In genomic region chr7:13628231-13629001, GRCh38 we compare ENCODE assay signal across 18 cellular contexts.
A peak's percentile ranks its signal among the peaks of the same experiment; 100 is the strongest.
DNase-seq lines count a peak whose midpoint lies in the region; ATAC-seq and TF ChIP-seq lines count a peak whose summit lies in the region.
"Had no signal": no experiment of that assay in that cellular context is flagged by ENCODE, and none has a peak within 500 bp of the region (broad histone marks: within the 10 kb centered on the region; RNA-seq: fewer than 3 reads in every experiment).

No MANE protein-coding gene starts in this region.

- H3K4me1 Mint-ChIP-seq in activated T-helper 2 cell treated with anti-CD3 and anti-CD28 coated beads, Interferon-gamma antibody, Interleukin-2, Interleukin-4, amounts not matched to agents 10 μg/mL and 5 μg/mL and 100 μg/mL, durations not matched to agents 14 hours and 24 hours and 36 hours (ENCODE audit: low read depth), result no peaks in the 10 kb centered on the region
- H3K4me1 Mint-ChIP-seq: activated B cell treated with CpG ODN at 0.5 μM for 24 hours, B cell had no signal

- H3K27me3 ChIP-seq in ACC112 (ENCODE audit: insufficient read depth, low read length) (no peaks in the 10 kb centered on the region), GM23248 (replicated peaks; ENCODE audit: insufficient read depth) (no peaks in the 10 kb centered on the region), vagina (no peaks in the 10 kb centered on the region)
- H3K27me3 ChIP-seq: upper lobe of left lung had no signal

- intact Hi-C loops in vagina (cut with DNase I), result no loop called here
- intact Hi-C loops in activated T-helper 2 cell treated with anti-CD3 and anti-CD28 coated beads, Interferon-gamma antibody, Interleukin-2, Interleukin-4, amounts not matched to agents 10 μg/mL and 5 μg/mL and 100 μg/mL, durations not matched to agents 14 hours and 24 hours and 36 hours (cut with micrococcal nuclease), result no loop called here

- H3K4me1 ChIP-seq in ACC112 (ENCODE audit: control insufficient read depth, insufficient read depth, low read length, unreplicated experiment), result peaks cover 13% of the 10 kb centered on the region
- peaks cover 10% of the 10 kb centered on the region for H3K4me1 ChIP-seq in GM23248 (ENCODE audit: insufficient read depth)
- no peaks in the 10 kb centered on the region for H3K4me1 ChIP-seq in vagina
- H3K4me1 ChIP-seq: upper lobe of left lung had no signal

- no peak for ATAC-seq in HG03442 (IDR thresholded peaks at IDR 0.05; ENCODE audit: unreplicated experiment)
- ATAC-seq: activated naive CD4-positive, alpha-beta T cell treated with anti-CD3 and anti-CD28 coated beads, Interleukin-2, amount 50 U/mL, for 72 hours had no signal

- H3K9me3 ChIP-seq in GM23248 (ENCODE audit: low read depth) (no peaks in the 10 kb centered on the region), vagina (no peaks in the 10 kb centered on the region)
- H3K9me3 ChIP-seq: SK-N-SH, upper lobe of left lung had no signal

- in situ Hi-C loops in GM23248 (cut with MboI) (no loop called here), SK-MEL-5 (cut with HindIII; ENCODE audit: low pct_unique_long_range_greater_than_20kb, low sequenced_read_pairs) (no loop called here)

- H3K27ac ChIP-seq in ACC112 (ENCODE audit: low read depth, low read length), result peak overlapping the region; percentile 48
- no peak overlapping the region for H3K27ac ChIP-seq in GM23248
- H3K27ac ChIP-seq in vagina, result no peak overlapping the region
- H3K27ac ChIP-seq: upper lobe of left lung had no signal

- TF ChIP-seq POLR2A in vagina (IDR thresholded peaks at IDR 0.05), result no peak

- H3K4me3 ChIP-seq in ACC112 (ENCODE audit: low read depth, low read length) (no peak overlapping the region), GM23248 (no peak overlapping the region), vagina (no peak overlapping the region)
- H3K4me3 ChIP-seq: upper lobe of left lung had no signal

- peak overlapping the region; percentile 9 for H3K4me2 ChIP-seq in GM23248 (ENCODE audit: unreplicated experiment)
- H3K4me2 ChIP-seq: SK-N-SH had no signal

- H3K79me2 ChIP-seq in ACC112 (ENCODE audit: control insufficient read depth, insufficient read depth, low read length, unreplicated experiment), result no peaks in the 10 kb centered on the region
- H3K79me2 ChIP-seq in GM23248 (ENCODE audit: insufficient read depth), result no peaks in the 10 kb centered on the region

- no peaks in the 10 kb centered on the region for H3K36me3 Mint-ChIP-seq in activated T-helper 2 cell treated with anti-CD3 and anti-CD28 coated beads, Interferon-gamma antibody, Interleukin-2, Interleukin-4, amounts not matched to agents 10 μg/mL and 5 μg/mL and 100 μg/mL, durations not matched to agents 14 hours and 24 hours and 36 hours (ENCODE audit: low read depth)
- H3K36me3 Mint-ChIP-seq: activated naive CD4-positive, alpha-beta T cell treated with anti-CD3 and anti-CD28 coated beads, Interleukin-2, amount 50 U/mL, for 72 hours had no signal

- DNase-seq in GM23248 (peak; percentile 52), SK-MEL-5 (ENCODE audit: low read depth, low spot score) (peak; percentile 21), fibroblast of peridontal ligament (ENCODE audit: extremely low read depth) (peak; percentile 38), vagina (ENCODE audit: extremely low spot score in 2 of 2) (no peak), OCI-M2 (lab: John Stamatoyannopoulos, UW; ENCODE audit: unreplicated experiment) (no peak)
- DNase-seq in activated T-helper 2 cell treated with anti-CD3 and anti-CD28 coated beads, Interferon-gamma antibody, Interleukin-2, Interleukin-4, amounts not matched to agents 10 μg/mL and 5 μg/mL and 100 μg/mL, durations not matched to agents 14 hours and 24 hours and 36 hours (ENCODE audit: low spot score), result no peak
- DNase-seq: activated B cell treated with CpG ODN at 0.5 μM for 24 hours; KG1; NCI-H1694; NK-92 treated with Interleukin-12 subunit alpha and Interleukin-12 subunit beta, amount 100 ng/mL, for 24 hours; SK-N-SH; stimulated activated CD4-positive, alpha-beta T cell treated with anti-CD3 and anti-CD28 coated beads, Interleukin-2, amount 100 ng/mL, for 48 hours; upper lobe of left lung had no signal

- H3K36me3 ChIP-seq in ACC112 (ENCODE audit: insufficient read depth, low read length), result no peaks in the 10 kb centered on the region
- H3K36me3 ChIP-seq in GM23248 (ENCODE audit: low read depth), result no peaks in the 10 kb centered on the region
- no peaks in the 10 kb centered on the region for H3K36me3 ChIP-seq in vagina
- H3K36me3 ChIP-seq: upper lobe of left lung had no signal

- no peak for TF ChIP-seq CTCF in vagina (IDR thresholded peaks at IDR 0.05)

- no peak overlapping the region for H3K4me3 Mint-ChIP-seq in activated T-helper 2 cell treated with anti-CD3 and anti-CD28 coated beads, Interferon-gamma antibody, Interleukin-2, Interleukin-4, amounts not matched to agents 10 μg/mL and 5 μg/mL and 100 μg/mL, durations not matched to agents 14 hours and 24 hours and 36 hours (ENCODE audit: low read depth)
- H3K4me3 Mint-ChIP-seq: activated B cell treated with CpG ODN at 0.5 μM for 24 hours; B cell; dendritic cell treated with granulocyte-macrophage colony-stimulating factor and Interleukin-4, amounts not matched to agents 40 ng/mL and 50 ng/mL, for 4 days had no signal

- no peak overlapping the region for H3K9ac ChIP-seq in GM23248
- H3K9ac ChIP-seq: SK-N-SH had no signal

- H3K9me2 ChIP-seq in GM23248 (ENCODE audit: insufficient read depth), result no peaks in the 10 kb centered on the region
- H3K9me2 ChIP-seq: SK-N-SH had no signal

- H3K9me3 Mint-ChIP-seq in activated T-helper 2 cell treated with anti-CD3 and anti-CD28 coated beads, Interferon-gamma antibody, Interleukin-2, Interleukin-4, amounts not matched to agents 10 μg/mL and 5 μg/mL and 100 μg/mL, durations not matched to agents 14 hours and 24 hours and 36 hours, result peaks cover 13% of the 10 kb centered on the region
- H3K9me3 Mint-ChIP-seq: activated B cell treated with CpG ODN at 0.5 μM for 24 hours had no signal

- WGBS in GM23248 (ENCODE audit: low coverage in 1 of 2, low lambda C conversion rate in 2 of 2, missing lambda C conversion rate in 2 of 2), 2 experiments, result 52 to 53% methylated on average over 6 of the region's 6 CpGs

- no peak overlapping the region for H3K27ac Mint-ChIP-seq in activated T-helper 2 cell treated with anti-CD3 and anti-CD28 coated beads, Interferon-gamma antibody, Interleukin-2, Interleukin-4, amounts not matched to agents 10 μg/mL and 5 μg/mL and 100 μg/mL, durations not matched to agents 14 hours and 24 hours and 36 hours
- H3K27ac Mint-ChIP-seq: activated B cell treated with CpG ODN at 0.5 μM for 24 hours; activated naive CD4-positive, alpha-beta T cell treated with anti-CD3 and anti-CD28 coated beads, Interleukin-2, amount 50 U/mL, for 72 hours; B cell; dendritic cell treated with granulocyte-macrophage colony-stimulating factor and Interleukin-4, amounts not matched to agents 40 ng/mL and 50 ng/mL, for 4 days had no signal

- no peaks in the 10 kb centered on the region for H4K20me1 ChIP-seq in GM23248 (ENCODE audit: insufficient read depth)

- no peaks in the 10 kb centered on the region for H3K27me3 Mint-ChIP-seq in activated T-helper 2 cell treated with anti-CD3 and anti-CD28 coated beads, Interferon-gamma antibody, Interleukin-2, Interleukin-4, amounts not matched to agents 10 μg/mL and 5 μg/mL and 100 μg/mL, durations not matched to agents 14 hours and 24 hours and 36 hours (ENCODE audit: low read depth)
- H3K27me3 Mint-ChIP-seq: activated B cell treated with CpG ODN at 0.5 μM for 24 hours; B cell; dendritic cell treated with granulocyte-macrophage colony-stimulating factor and Interleukin-4, amounts not matched to agents 40 ng/mL and 50 ng/mL, for 4 days had no signal

- H2AFZ ChIP-seq in ACC112 (ENCODE audit: low read length, unreplicated experiment), result peak overlapping the region; percentile 20
- 0 out of 2 replicates have a peak overlapping the region, but pooled peaks have one; percentile 7 for H2AFZ ChIP-seq in GM23248

- peaks cover 13% of the 10 kb centered on the region for H3F3A ChIP-seq in GM23248 (ENCODE audit: insufficient read depth)

Comparison
In these comparisons a context has a peak if more than half of its experiments do, and no peak if none do; other contexts are left out.
1. DNase-seq: peak in GM23248 (single experiment), SK-MEL-5 (single experiment) and fibroblast of peridontal ligament (single experiment); none in vagina (0 of 2), activated T-helper 2 cell treated with anti-CD3 and anti-CD28 coated beads, Interferon-gamma antibody, Interleukin-2, Interleukin-4, amounts not matched to agents 10 μg/mL and 5 μg/mL and 100 μg/mL, durations not matched to agents 14 hours and 24 hours and 36 hours (single experiment) and OCI-M2 (single experiment).